ENCODE assay signal across 39 cellular contexts in genomic region chr3:134949150-134949549, GRCh38.
"Had no signal": no experiment of that assay in that cellular context is flagged by ENCODE, and none has a peak within 500 bp of the region (broad histone marks: within the 10 kb centered on the region; RNA-seq: fewer than 3 reads in every experiment).

No MANE protein-coding gene starts in this region.

- H3K4me1 Mint-ChIP-seq: activated naive CD4-positive, alpha-beta T cell treated with anti-CD3 and anti-CD28 coated beads, Interleukin-2, amount 10 ng/mL, durations not matched to agents 7 days and 5 days; activated naive CD4-positive, alpha-beta T cell treated with anti-CD3 and anti-CD28 coated beads, Interleukin-2, amount 50 U/mL, for 24 hours; activated naive CD8-positive, alpha-beta T cell treated with anti-CD3 and anti-CD28 coated beads for 36 hours; activated naive CD8-positive, alpha-beta T cell treated with anti-CD3 and anti-CD28 coated beads, Interleukin-2, amount 10 ng/mL, durations not matched to agents 7 days and 5 days; activated naive CD8-positive, alpha-beta T cell treated with anti-CD3 and anti-CD28 coated beads, Interleukin-2, amount 50 U/mL, for 24 hours; activated T-helper 17 cell treated with anti-CD3 and anti-CD28 coated beads, Interleukin-2, amount 50 U/mL, for 72 hours; central memory CD8-positive, alpha-beta T cell had no signal

- H3K27ac ChIP-seq: adrenal gland, ascending aorta, body of pancreas, brain microvascular endothelial cell, breast epithelium, cardiac muscle cell had no signal

- H3K27ac Mint-ChIP-seq: activated naive CD4-positive, alpha-beta T cell treated with anti-CD3 and anti-CD28 coated beads for 36 hours; activated naive CD4-positive, alpha-beta T cell treated with anti-CD3 and anti-CD28 coated beads, Interleukin-2, amount 50 U/mL, for 24 hours; activated naive CD4-positive, alpha-beta T cell treated with anti-CD3 and anti-CD28 coated beads, Interleukin-2, amount 50 U/mL, for 72 hours; activated naive CD8-positive, alpha-beta T cell; activated naive CD8-positive, alpha-beta T cell treated with anti-CD3 and anti-CD28 coated beads for 36 hours; activated naive CD8-positive, alpha-beta T cell treated with anti-CD3 and anti-CD28 coated beads, Interleukin-2, amount 10 ng/mL, durations not matched to agents 7 days and 5 days; activated naive CD8-positive, alpha-beta T cell treated with anti-CD3 and anti-CD28 coated beads, Interleukin-2, amount 50 U/mL, for 24 hours; activated T-cell treated with anti-CD3 and anti-CD28 coated beads, Interleukin-2, amount 50 U/mL, for 24 hours; activated T-cell treated with anti-CD3 and anti-CD28 coated beads, Interleukin-2, amount 50 U/mL, for 72 hours; activated T-helper 1 cell treated with anti-CD3 and anti-CD28 coated beads, Interleukin-12 subunit alpha, Interleukin-12 subunit beta, Interleukin-2, Interleukin-4 antibody, amounts not matched to agents 30 ng/mL and 10 ng/mL and 1 ng/mL, durations not matched to agents 14 hours and 24 hours and 36 hours; activated T-helper 17 cell treated with anti-CD3 and anti-CD28 coated beads, Interleukin-2, amount 50 U/mL, for 72 hours; activated T-helper 2 cell treated with anti-CD3 and anti-CD28 coated beads, Interferon-gamma antibody, Interleukin-2, Interleukin-4, amounts not matched to agents 10 μg/mL and 5 μg/mL and 100 μg/mL, durations not matched to agents 14 hours and 24 hours and 36 hours; brain had no signal

- H3K9me3 ChIP-seq: ascending aorta, body of pancreas had no signal

- H3K4me3 ChIP-seq: adrenal gland, ascending aorta, body of pancreas, breast epithelium, cardiac muscle cell had no signal

- FAIRE-seq: astrocyte had no signal

- DNase-seq: activated effector memory CD4-positive, alpha-beta T cell treated with anti-CD3 and anti-CD28 coated beads, Interleukin-2, amount 50 U/mL, for 16 hours; activated effector memory CD4-positive, alpha-beta T cell treated with Interleukin-2 at 50 U/mL for 16 hours; activated gamma-delta T cell; activated gamma-delta T cell treated with Interleukin-2 at 50 U/mL for 16 hours; activated naive CD4-positive, alpha-beta T cell; activated naive CD4-positive, alpha-beta T cell treated with anti-CD3 and anti-CD28 coated beads for 36 hours; activated naive CD4-positive, alpha-beta T cell treated with anti-CD3 and anti-CD28 coated beads, Interleukin-2, amount 10 ng/mL, durations not matched to agents 7 days and 5 days; activated naive CD4-positive, alpha-beta T cell treated with anti-CD3 and anti-CD28 coated beads, Interleukin-2, amount 50 U/mL, for 16 hours; activated naive CD4-positive, alpha-beta T cell treated with Interleukin-2 at 50 U/mL for 16 hours; activated naive CD8-positive, alpha-beta T cell treated with anti-CD3 and anti-CD28 coated beads for 36 hours; activated naive CD8-positive, alpha-beta T cell treated with anti-CD3 and anti-CD28 coated beads, Interleukin-2, amount 10 ng/mL, durations not matched to agents 7 days and 5 days; activated naive CD8-positive, alpha-beta T cell treated with anti-CD3 and anti-CD28 coated beads, Interleukin-2, amount 50 U/mL, for 24 hours; activated T-cell treated with anti-CD3 and anti-CD28 coated beads, Interleukin-2, amount 50 U/mL, for 1 hour; activated T-cell treated with anti-CD3 and anti-CD28 coated beads, Interleukin-2, amount 50 U/mL, for 24 hours; activated T-cell treated with anti-CD3 and anti-CD28 coated beads, Interleukin-2, amount 50 U/mL, for 4 hours; activated T-cell treated with anti-CD3 and anti-CD28 coated beads, Interleukin-2, amount 50 U/mL, for 48 hours; activated T-cell treated with anti-CD3 and anti-CD28 coated beads, Interleukin-2, amount 50 U/mL, for 72 hours; adrenal gland; amniotic stem cell; amygdala; anterior cingulate cortex; aorta; body of pancreas; brain microvascular endothelial cell; caudate nucleus; central memory CD4-positive, alpha-beta T cell; cerebellar nuclear complex had no signal

- H3K36me3 ChIP-seq: adrenal gland, ascending aorta, brain microvascular endothelial cell, breast epithelium, cardiac muscle cell had no signal

- H3K36me3 Mint-ChIP-seq: activated naive CD4-positive, alpha-beta T cell treated with anti-CD3 and anti-CD28 coated beads, Interleukin-2, amount 10 ng/mL, durations not matched to agents 7 days and 5 days; activated naive CD4-positive, alpha-beta T cell treated with anti-CD3 and anti-CD28 coated beads, Interleukin-2, amount 50 U/mL, for 24 hours; activated naive CD4-positive, alpha-beta T cell treated with anti-CD3 and anti-CD28 coated beads, Interleukin-2, amount 50 U/mL, for 72 hours; activated naive CD8-positive, alpha-beta T cell; activated naive CD8-positive, alpha-beta T cell treated with anti-CD3 and anti-CD28 coated beads for 36 hours; activated naive CD8-positive, alpha-beta T cell treated with anti-CD3 and anti-CD28 coated beads, Interleukin-2, amount 10 ng/mL, durations not matched to agents 7 days and 5 days had no signal

- ATAC-seq: activated naive CD4-positive, alpha-beta T cell treated with anti-CD3 and anti-CD28 coated beads, Interleukin-2, amount 50 U/mL, for 72 hours; activated naive CD8-positive, alpha-beta T cell treated with anti-CD3 and anti-CD28 coated beads, Interleukin-2, amount 50 U/mL, for 24 hours; activated T-cell treated with anti-CD3 and anti-CD28 coated beads, Interleukin-2, amount 50 U/mL, for 4 hours; activated T-cell treated with anti-CD3 and anti-CD28 coated beads, Interleukin-2, amount 50 U/mL, for 72 hours; activated T-helper 17 cell treated with anti-CD3 and anti-CD28 coated beads, Interleukin-2, amount 50 U/mL, for 72 hours; body of pancreas had no signal

- H3K4me3 Mint-ChIP-seq: activated naive CD4-positive, alpha-beta T cell treated with anti-CD3 and anti-CD28 coated beads for 36 hours; activated naive CD4-positive, alpha-beta T cell treated with anti-CD3 and anti-CD28 coated beads, Interleukin-2, amount 10 ng/mL, durations not matched to agents 7 days and 5 days; activated naive CD4-positive, alpha-beta T cell treated with anti-CD3 and anti-CD28 coated beads, Interleukin-2, amount 50 U/mL, for 24 hours; activated naive CD8-positive, alpha-beta T cell; activated naive CD8-positive, alpha-beta T cell treated with anti-CD3 and anti-CD28 coated beads for 36 hours; activated naive CD8-positive, alpha-beta T cell treated with anti-CD3 and anti-CD28 coated beads, Interleukin-2, amount 10 ng/mL, durations not matched to agents 7 days and 5 days; activated naive CD8-positive, alpha-beta T cell treated with anti-CD3 and anti-CD28 coated beads, Interleukin-2, amount 50 U/mL, for 24 hours; activated T-cell treated with anti-CD3 and anti-CD28 coated beads, Interleukin-2, amount 50 U/mL, for 24 hours; activated T-cell treated with anti-CD3 and anti-CD28 coated beads, Interleukin-2, amount 50 U/mL, for 4 hours; activated T-cell treated with anti-CD3 and anti-CD28 coated beads, Interleukin-2, amount 50 U/mL, for 72 hours; activated T-helper 1 cell treated with anti-CD3 and anti-CD28 coated beads, Interleukin-12 subunit alpha, Interleukin-12 subunit beta, Interleukin-2, Interleukin-4 antibody, amounts not matched to agents 30 ng/mL and 10 ng/mL and 1 ng/mL, durations not matched to agents 14 hours and 24 hours and 36 hours; activated T-helper 17 cell treated with anti-CD3 and anti-CD28 coated beads, Interleukin-2, amount 50 U/mL, for 72 hours; brain; central memory CD8-positive, alpha-beta T cell had no signal

- H3K9me3 Mint-ChIP-seq: activated naive CD4-positive, alpha-beta T cell treated with anti-CD3 and anti-CD28 coated beads for 36 hours; activated naive CD4-positive, alpha-beta T cell treated with anti-CD3 and anti-CD28 coated beads, Interleukin-2, amount 10 ng/mL, durations not matched to agents 7 days and 5 days; activated naive CD4-positive, alpha-beta T cell treated with anti-CD3 and anti-CD28 coated beads, Interleukin-2, amount 50 U/mL, for 72 hours; activated naive CD8-positive, alpha-beta T cell treated with anti-CD3 and anti-CD28 coated beads for 36 hours; activated T-cell treated with anti-CD3 and anti-CD28 coated beads, Interleukin-2, amount 50 U/mL, for 4 hours; activated T-cell treated with anti-CD3 and anti-CD28 coated beads, Interleukin-2, amount 50 U/mL, for 72 hours; activated T-helper 1 cell treated with anti-CD3 and anti-CD28 coated beads, Interleukin-12 subunit alpha, Interleukin-12 subunit beta, Interleukin-2, Interleukin-4 antibody, amounts not matched to agents 30 ng/mL and 10 ng/mL and 1 ng/mL, durations not matched to agents 14 hours and 24 hours and 36 hours; activated T-helper 17 cell treated with anti-CD3 and anti-CD28 coated beads, Interleukin-2, amount 50 U/mL, for 72 hours; activated T-helper 2 cell treated with anti-CD3 and anti-CD28 coated beads, Interferon-gamma antibody, Interleukin-2, Interleukin-4, amounts not matched to agents 10 μg/mL and 5 μg/mL and 100 μg/mL, durations not matched to agents 14 hours and 24 hours and 36 hours had no signal

- H3K27me3 Mint-ChIP-seq: activated naive CD4-positive, alpha-beta T cell treated with anti-CD3 and anti-CD28 coated beads, Interleukin-2, amount 10 ng/mL, durations not matched to agents 7 days and 5 days; activated naive CD4-positive, alpha-beta T cell treated with anti-CD3 and anti-CD28 coated beads, Interleukin-2, amount 50 U/mL, for 24 hours; activated naive CD8-positive, alpha-beta T cell; activated naive CD8-positive, alpha-beta T cell treated with anti-CD3 and anti-CD28 coated beads for 36 hours; activated T-cell treated with anti-CD3 and anti-CD28 coated beads, Interleukin-2, amount 50 U/mL, for 24 hours; activated T-helper 17 cell treated with anti-CD3 and anti-CD28 coated beads, Interleukin-2, amount 50 U/mL, for 72 hours; central memory CD8-positive, alpha-beta T cell had no signal

- H3K27me3 ChIP-seq: adrenal gland, ascending aorta, body of pancreas, brain microvascular endothelial cell, breast epithelium, cardiac muscle cell had no signal

- H3K4me1 ChIP-seq: adrenal gland, ascending aorta, body of pancreas, breast epithelium had no signal
